ENCODE assay signal across 24 cellular contexts in the genomic region with DNA sequence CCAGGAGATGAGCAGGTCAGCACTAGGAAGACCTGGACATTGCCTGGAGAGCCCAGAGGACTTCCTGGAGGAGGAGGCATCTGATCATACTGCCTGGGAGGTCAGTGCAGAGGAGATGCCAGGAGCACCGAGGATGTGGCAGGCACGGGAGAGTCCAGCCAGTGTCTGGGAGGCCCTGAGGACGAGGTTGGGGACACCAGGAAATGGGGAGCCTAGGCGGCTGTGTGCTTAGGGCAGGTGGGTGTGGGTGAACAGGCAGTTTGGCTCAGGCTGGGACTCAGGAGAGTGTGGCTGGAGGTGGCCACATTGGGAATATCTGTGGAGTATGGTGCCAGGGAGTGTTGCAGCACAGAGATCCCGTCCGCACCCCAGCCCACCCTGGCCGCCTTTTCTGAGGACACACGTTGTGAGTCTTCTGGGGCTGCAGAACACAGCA. TPM values are rescaled to one million over a fixed set of nuclear protein-coding genes. Genes with fewer than 3 reads are reported as not detected.
DNase-seq lines count a peak whose midpoint lies in the region; ATAC-seq, FAIRE-seq and TF ChIP-seq lines count a peak whose summit lies in the region.
"Had no signal": no experiment of that assay in that cellular context is flagged by ENCODE, and none has a peak within 500 bp of the region (broad histone marks: within the 10 kb centered on the region; RNA-seq: fewer than 3 reads in every experiment).

No MANE protein-coding gene starts in this region.

- intact Hi-C loops in colonic mucosa (cut with DNase I) (no loop called here), testis (cut with DNase I; ENCODE audit: low total_unique reads) (no loop called here)

- H3K36me3 ChIP-seq in HUES6 (ENCODE audit: control insufficient read depth, insufficient read depth, low read length) = no peaks in the 10 kb centered on the region; the same call in 1 of the 2 replicates
- H3K36me3 ChIP-seq in colonic mucosa = no peaks in the 10 kb centered on the region
- H3K36me3 ChIP-seq in mesodermal cell (ENCODE audit: control insufficient read depth, insufficient read depth, low read length) = no peaks in the 10 kb centered on the region
- no peaks in the 10 kb centered on the region for H3K36me3 ChIP-seq in testis (ENCODE audit: low read depth, missing control alignments)
- H3K36me3 ChIP-seq: BE2C, gastroesophageal sphincter, neutrophil, sigmoid colon, tibial artery had no signal

- no peak for TF ChIP-seq POLR2A in testis (IDR thresholded peaks at IDR 0.05)

- H3K4me1 ChIP-seq in HUES6 (ENCODE audit: control insufficient read depth, insufficient read depth, low read length) (peaks cover 40% of the 10 kb centered on the region), colonic mucosa (peaks cover 13% of the 10 kb centered on the region), mesodermal cell (ENCODE audit: control insufficient read depth, insufficient read depth, low read length, poor library complexity, severe bottlenecking) (peaks cover 34% of the 10 kb centered on the region), testis (peaks cover 30% of the 10 kb centered on the region)

- 0 out of 2 replicates have a peak overlapping the region, but pooled peaks have one; percentile 68 for H3K27ac ChIP-seq in HUES6 (ENCODE audit: low read depth, low read length)
- H3K27ac ChIP-seq in colonic mucosa = peak overlapping the region; percentile 60
- H3K27ac ChIP-seq in mesodermal cell (ENCODE audit: low read depth, low read length, severe bottlenecking) = peak overlapping the region; percentile 93
- H3K27ac ChIP-seq in testis = peak overlapping the region; percentile 92 to 96
- H3K27ac ChIP-seq: neutrophil had no signal

- DNase-seq in colonic mucosa (no peak), testis (no peak), DMS153 treated with DMSO at 0.1 percent for 48 hours (lab: John Stamatoyannopoulos, UW; ENCODE audit: unreplicated experiment) (no peak), HTR-8/SVneo (ENCODE audit: insufficient read length, low spot score) (no peak)
- DNase-seq: activated effector memory CD4-positive, alpha-beta T cell treated with anti-CD3 and anti-CD28 coated beads, Interleukin-2, amount 50 U/mL, for 16 hours; amygdala; BE2C; DND-41; MV-4-11; NCI-H2081; NCI-H748 treated with DMSO at 0.1 percent for 48 hours; PC-3; sigmoid colon; stimulated activated CD4-positive, alpha-beta T cell treated with anti-CD3 and anti-CD28 coated beads, Interleukin-2, amount 100 ng/mL, for 48 hours; stimulated activated CD8-positive, alpha-beta memory T cell treated with anti-CD3 and anti-CD28 coated beads, Interleukin-4, amount 100 ng/mL, for 48 hours had no signal

- no peak for FAIRE-seq in HTR-8/SVneo (lab: Jason Lieb, UNC)
- FAIRE-seq: colon, GM18507 had no signal

- H3K9ac ChIP-seq in HUES6 (ENCODE audit: low read length) (peak overlapping the region; percentile 39), colonic mucosa (ENCODE audit: low read depth in 2 of 2, low read length in 2 of 2) (peak overlapping the region in 1 of 2 donors; percentile 15)

- 86 to 95% methylated on average over 6 to 8 of the region's 8 CpGs for WGBS in mesodermal cell (ENCODE audit: insufficient coverage in 2 of 2), 2 experiments
- 80 to 82% methylated on average over 8 of the region's 8 CpGs for WGBS in testis, 2 donors

- H3K9me3 ChIP-seq in HUES6 (ENCODE audit: control insufficient read depth, insufficient read depth, low read depth, low read length) = no peaks in the 10 kb centered on the region
- no peaks in the 10 kb centered on the region for H3K9me3 ChIP-seq in colonic mucosa
- H3K9me3 ChIP-seq in mesodermal cell (ENCODE audit: control insufficient read depth, low read length) = no peaks in the 10 kb centered on the region
- no peaks in the 10 kb centered on the region for H3K9me3 ChIP-seq in testis
- H3K9me3 ChIP-seq: BE2C, gastroesophageal sphincter, neutrophil, sigmoid colon, tibial artery had no signal

- TF ChIP-seq CTCF in colonic mucosa (IDR thresholded peaks at IDR 0.05) (no peak), testis (IDR thresholded peaks at IDR 0.05) (no peak)

- H3K27me3 ChIP-seq in HUES6 (ENCODE audit: control insufficient read depth, insufficient read depth, low read length) (no peaks in the 10 kb centered on the region), colonic mucosa (no peaks in the 10 kb centered on the region), testis (no peaks in the 10 kb centered on the region)
- H3K27me3 ChIP-seq: BE2C, gastroesophageal sphincter, neutrophil, sigmoid colon, tibial artery had no signal

- no peak overlapping the region for H3K4me3 ChIP-seq in HUES6 (ENCODE audit: low read depth, low read length)
- no peak overlapping the region for H3K4me3 ChIP-seq in colonic mucosa
- H3K4me3 ChIP-seq in mesodermal cell (ENCODE audit: extremely low read depth, insufficient read depth, low read length, poor library complexity, severe bottlenecking) = no peak overlapping the region
- no peak overlapping the region for H3K4me3 ChIP-seq in testis
- H3K4me3 ChIP-seq: gastroesophageal sphincter, sigmoid colon, tibial artery had no signal

- no peak for ATAC-seq in HG03354 (IDR thresholded peaks at IDR 0.05; ENCODE audit: poor library complexity, severe bottlenecking, unreplicated experiment)
- ATAC-seq in HG03520 (IDR thresholded peaks at IDR 0.05; ENCODE audit: unreplicated experiment) = no peak
- ATAC-seq: gastroesophageal sphincter, PC-3 had no signal

RNA-seq across cellular contexts. Expression of a gene that starts 58.2 kb away (rescaled TPM):
- 10 to 100 TPM; 29.9 to 53.7 TPM for total RNA-seq in colonic mucosa
- 106 TPM for polyA plus RNA-seq in mesodermal cell (2013, experiment 1 of 2)
- 81.5 TPM for polyA plus RNA-seq in mesodermal cell (2013, experiment 2 of 2)
- 10 to 100 TPM; 65.5 to 72.0 TPM for total RNA-seq in testis
- polyA plus RNA-seq in testis (ENCODE audit: insufficient read depth, low read depth, low replicate concordance) = 72.6 TPM
